In the genomic region with DNA sequence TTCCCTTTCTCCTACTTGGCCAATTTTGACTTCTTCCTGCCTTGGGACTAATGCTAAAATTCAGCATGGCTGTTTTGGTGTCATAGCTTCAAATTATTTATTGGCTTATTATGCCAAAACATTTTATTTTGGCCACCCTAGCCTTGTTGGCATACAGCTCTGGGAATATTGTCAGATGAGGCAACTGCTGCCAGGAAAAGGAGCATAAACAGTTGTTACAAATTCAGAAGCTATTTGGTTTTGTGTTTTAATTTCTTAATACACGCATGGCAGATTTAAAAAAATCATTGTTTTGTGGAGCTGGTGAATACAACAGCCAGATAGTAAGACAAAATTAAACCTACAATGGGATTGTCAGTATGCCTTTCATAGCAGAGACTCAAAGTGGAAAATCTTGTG, we compare ENCODE assay signal across 1 cellular context.
TF ChIP-seq lines count a peak whose summit lies in the region.

No MANE protein-coding gene starts in this region.

TF ChIP-seq in SK-N-SH, 30 proteins besides CTCF, POLR2A, EP300 and RAD21:
- TF ChIP-seq RCOR1 (IDR thresholded peaks at IDR 0.05; ENCODE audit: low read length) (no peak), MAX (IDR thresholded peaks at IDR 0.05; ENCODE audit: low read depth) (no peak), TEAD4 (IDR thresholded peaks at IDR 0.05; ENCODE audit: borderline replicate concordance, insufficient read depth) (no peak), TAF1 (IDR thresholded peaks at IDR 0.05; ENCODE audit: borderline replicate concordance, low read depth, low read length) (no peak), ZBTB33 (IDR thresholded peaks at IDR 0.05; ENCODE audit: borderline replicate concordance, low read depth) (no peak), NRF1 (IDR thresholded peaks at IDR 0.05; ENCODE audit: low read depth, low read length) (no peak), NFIC (IDR thresholded peaks at IDR 0.05; ENCODE audit: borderline replicate concordance) (no peak), FOXJ3 (CRISPR knock-in tag; IDR thresholded peaks at IDR 0.05) (no peak)
- TF ChIP-seq, protein P1, sequence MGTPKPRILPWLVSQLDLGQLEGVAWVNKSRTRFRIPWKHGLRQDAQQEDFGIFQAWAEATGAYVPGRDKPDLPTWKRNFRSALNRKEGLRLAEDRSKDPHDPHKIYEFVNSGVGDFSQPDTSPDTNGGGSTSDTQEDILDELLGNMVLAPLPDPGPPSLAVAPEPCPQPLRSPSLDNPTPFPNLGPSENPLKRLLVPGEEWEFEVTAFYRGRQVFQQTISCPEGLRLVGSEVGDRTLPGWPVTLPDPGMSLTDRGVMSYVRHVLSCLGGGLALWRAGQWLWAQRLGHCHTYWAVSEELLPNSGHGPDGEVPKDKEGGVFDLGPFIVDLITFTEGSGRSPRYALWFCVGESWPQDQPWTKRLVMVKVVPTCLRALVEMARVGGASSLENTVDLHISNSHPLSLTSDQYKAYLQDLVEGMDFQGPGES (IDR thresholded peaks at IDR 0.05; ENCODE audit: low read depth, low read length) = no peak
